Comparison of ENCODE assay signal across 17 cellular contexts in the genomic region with DNA sequence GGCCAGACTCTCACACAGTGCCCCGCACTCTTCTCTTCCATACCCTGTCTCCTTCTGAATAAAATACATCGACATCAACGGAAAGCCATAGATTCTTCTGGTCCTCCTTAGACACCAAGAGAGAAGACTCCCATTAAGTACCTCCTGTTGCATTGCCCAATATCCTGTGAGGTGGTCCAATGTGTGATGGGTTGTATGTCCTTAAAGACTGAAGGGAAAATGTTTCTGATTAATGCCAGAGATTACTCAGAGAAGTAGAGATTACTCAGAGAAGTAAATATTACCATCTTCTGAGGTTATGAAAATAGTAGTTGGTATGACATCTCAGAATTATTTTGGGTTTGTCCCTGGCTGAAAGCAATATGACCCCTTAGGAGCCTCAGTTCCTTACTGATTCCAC.
DNase-seq lines count a peak whose midpoint lies in the region; ATAC-seq and TF ChIP-seq lines count a peak whose summit lies in the region.
"Had no signal": no experiment of that assay in that cellular context is flagged by ENCODE, and none has a peak within 500 bp of the region (broad histone marks: within the 10 kb centered on the region; RNA-seq: fewer than 3 reads in every experiment).

No MANE protein-coding gene starts in this region.

- in situ Hi-C loops in astrocyte of the spinal cord (cut with HindIII; ENCODE audit: low sequenced_read_pairs): no loop called here

- H3K4me3 ChIP-seq in astrocyte of the spinal cord (ENCODE audit: low read depth, low read length) (no peak overlapping the region), left ventricle myocardium inferior (no peak overlapping the region), aorta (ENCODE audit: low read length in 2 of 2) (no peak overlapping the region)
- H3K4me3 ChIP-seq: stomach had no signal

- H3K4me1 ChIP-seq in left ventricle myocardium inferior (peaks cover 14% of the 10 kb centered on the region), aorta (ENCODE audit: control insufficient read depth in 1 of 2, insufficient read depth in 2 of 2, low read length in 2 of 2) (peaks cover 0 to 6% of the 10 kb centered on the region in 2 donors), foreskin keratinocyte (no peaks in the 10 kb centered on the region)
- H3K4me1 ChIP-seq: stomach had no signal

- peak; percentile 19 for ATAC-seq in Right ventricle myocardium superior (ENCODE audit: poor library complexity)
- ATAC-seq in left ventricle myocardium superior: no peak
- ATAC-seq in aorta (ENCODE audit: low FRiP score): peak; percentile 71
- no peak for ATAC-seq in foreskin keratinocyte
- ATAC-seq in HG03354 (IDR thresholded peaks at IDR 0.05; ENCODE audit: poor library complexity, severe bottlenecking, unreplicated experiment): no peak

- H3K9me3 ChIP-seq in left ventricle myocardium inferior (replicated peaks) (no peaks in the 10 kb centered on the region), aorta (ENCODE audit: control insufficient read depth, low read length) (no peaks in the 10 kb centered on the region)

- DNase-seq in Right ventricle myocardium superior: no peak
- DNase-seq in left ventricle myocardium superior: no peak
- peak; percentile 58 for DNase-seq in astrocyte of the spinal cord (ENCODE audit: low read depth, low spot score)
- no peak for DNase-seq in left ventricle myocardium inferior
- no peak for DNase-seq in aorta
- no peak for DNase-seq in foreskin keratinocyte
- no peak for DNase-seq in activated naive CD4-positive, alpha-beta T cell treated with anti-CD3 and anti-CD28 coated beads, Interleukin-2, amount 50 U/mL, for 16 hours
- DNase-seq: activated CD4-positive, alpha-beta T cell treated with anti-CD3 and anti-CD28 coated beads for 48 hours; activated T-cell treated with anti-CD3 and anti-CD28 coated beads, Interleukin-2, amount 50 U/mL, for 1 hour; effector CD4-positive, alpha-beta T cell; head of caudate nucleus; KG1; left cardiac atrium; NCI-H187 treated with DMSO at 0.1 percent for 48 hours; NCI-H69; stomach had no signal

- TF ChIP-seq CTCF in astrocyte of the spinal cord (IDR thresholded peaks at IDR 0.05; ENCODE audit: low read depth, low read length): no peak
- TF ChIP-seq CTCF in left ventricle myocardium inferior (IDR thresholded peaks at IDR 0.05; ENCODE audit: borderline replicate concordance): no peak
- TF ChIP-seq CTCF in foreskin keratinocyte (conservative IDR thresholded peaks at IDR 0.05): no peak

- peak overlapping the region; percentile 63 for H3K27ac ChIP-seq in left ventricle myocardium inferior (replicated peaks)
- no peak overlapping the region for H3K27ac ChIP-seq in aorta (ENCODE audit: low read depth in 1 of 2, low read length in 2 of 2)
- no peak overlapping the region for H3K27ac ChIP-seq in foreskin keratinocyte

- H3K27me3 ChIP-seq in left ventricle myocardium inferior (ENCODE audit: low read depth): no peaks in the 10 kb centered on the region
- H3K27me3 ChIP-seq in aorta (ENCODE audit: control insufficient read depth in 1 of 2, insufficient read depth in 2 of 2, low read length in 1 of 2): no peaks in the 10 kb centered on the region
- H3K27me3 ChIP-seq in foreskin keratinocyte: no peaks in the 10 kb centered on the region
- H3K27me3 ChIP-seq: stomach had no signal

- WGBS in aorta, 2 donors: 80 to 100% methylated on average over 3 of the region's 3 CpGs

- H3K36me3 ChIP-seq in left ventricle myocardium inferior: no peaks in the 10 kb centered on the region
- no peaks in the 10 kb centered on the region for H3K36me3 ChIP-seq in aorta (ENCODE audit: control insufficient read depth in 1 of 2, insufficient read depth in 2 of 2, low read length in 1 of 2)
- H3K36me3 ChIP-seq: stomach had no signal

- intact Hi-C loops in Right ventricle myocardium superior (cut with DNase I) (no loop called here), left ventricle myocardium superior (cut with micrococcal nuclease) (no loop called here), left ventricle myocardium inferior (cut with micrococcal nuclease) (no loop called here), aorta (cut with DNase I) (no loop called here)

Comparison
In these comparisons a context has a peak if more than half of its experiments do, and no peak if none do; other contexts are left out.
1. ATAC-seq: peak in Right ventricle myocardium superior (single experiment) and aorta (single experiment); none in left ventricle myocardium superior (single experiment), foreskin keratinocyte (single experiment) and HG03354 (single experiment).